Comparison of ENCODE assay signal across 1 cellular context in the genomic region with DNA sequence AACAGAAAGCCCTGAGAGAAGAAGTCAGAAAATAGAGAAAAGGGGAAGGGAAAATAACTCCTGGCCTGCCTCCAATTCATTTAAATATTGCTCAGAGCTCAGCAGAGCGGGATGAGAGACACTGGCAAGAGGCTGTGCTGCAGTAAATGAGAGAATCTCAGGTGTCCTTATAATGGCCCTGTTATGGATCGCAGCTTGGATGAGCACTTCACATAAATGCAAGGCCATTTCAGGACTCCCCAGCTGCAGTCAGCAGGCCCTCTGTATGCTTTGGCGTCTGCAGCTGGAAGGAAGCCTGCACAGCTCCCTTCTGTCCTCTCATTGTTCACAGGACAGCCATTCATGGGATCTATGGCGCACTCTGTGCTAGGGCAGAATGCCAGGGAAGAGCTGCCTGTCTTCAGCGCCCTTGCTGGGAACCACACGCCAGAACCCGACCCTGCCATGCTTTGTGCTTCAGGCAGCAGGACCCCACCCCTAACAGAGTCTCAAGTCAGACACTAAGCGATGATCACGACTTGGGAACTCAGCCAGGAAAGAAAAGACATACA.
TF ChIP-seq lines count a peak whose summit lies in the region.

No MANE protein-coding gene starts in this region.

TF ChIP-seq in HEK293, 187 proteins besides CTCF, POLR2A, EP300 and RAD21 (continued from another document):
- peak; percentile 35; the same call in 1 of the 2 replicates for TF ChIP-seq IKZF3 (tag by site-specific recombination; IDR thresholded peaks at IDR 0.05)
- TF ChIP-seq, protein P1, sequence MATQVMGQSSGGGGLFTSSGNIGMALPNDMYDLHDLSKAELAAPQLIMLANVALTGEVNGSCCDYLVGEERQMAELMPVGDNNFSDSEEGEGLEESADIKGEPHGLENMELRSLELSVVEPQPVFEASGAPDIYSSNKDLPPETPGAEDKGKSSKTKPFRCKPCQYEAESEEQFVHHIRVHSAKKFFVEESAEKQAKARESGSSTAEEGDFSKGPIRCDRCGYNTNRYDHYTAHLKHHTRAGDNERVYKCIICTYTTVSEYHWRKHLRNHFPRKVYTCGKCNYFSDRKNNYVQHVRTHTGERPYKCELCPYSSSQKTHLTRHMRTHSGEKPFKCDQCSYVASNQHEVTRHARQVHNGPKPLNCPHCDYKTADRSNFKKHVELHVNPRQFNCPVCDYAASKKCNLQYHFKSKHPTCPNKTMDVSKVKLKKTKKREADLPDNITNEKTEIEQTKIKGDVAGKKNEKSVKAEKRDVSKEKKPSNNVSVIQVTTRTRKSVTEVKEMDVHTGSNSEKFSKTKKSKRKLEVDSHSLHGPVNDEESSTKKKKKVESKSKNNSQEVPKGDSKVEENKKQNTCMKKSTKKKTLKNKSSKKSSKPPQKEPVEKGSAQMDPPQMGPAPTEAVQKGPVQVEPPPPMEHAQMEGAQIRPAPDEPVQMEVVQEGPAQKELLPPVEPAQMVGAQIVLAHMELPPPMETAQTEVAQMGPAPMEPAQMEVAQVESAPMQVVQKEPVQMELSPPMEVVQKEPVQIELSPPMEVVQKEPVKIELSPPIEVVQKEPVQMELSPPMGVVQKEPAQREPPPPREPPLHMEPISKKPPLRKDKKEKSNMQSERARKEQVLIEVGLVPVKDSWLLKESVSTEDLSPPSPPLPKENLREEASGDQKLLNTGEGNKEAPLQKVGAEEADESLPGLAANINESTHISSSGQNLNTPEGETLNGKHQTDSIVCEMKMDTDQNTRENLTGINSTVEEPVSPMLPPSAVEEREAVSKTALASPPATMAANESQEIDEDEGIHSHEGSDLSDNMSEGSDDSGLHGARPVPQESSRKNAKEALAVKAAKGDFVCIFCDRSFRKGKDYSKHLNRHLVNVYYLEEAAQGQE (tag by site-specific recombination; IDR thresholded peaks at IDR 0.05): no peak
- TF ChIP-seq ZNF266 (tag by site-specific recombination; IDR thresholded peaks at IDR 0.05; ENCODE audit: low read depth): no peak
- TF ChIP-seq ZNF23 (tag by site-specific recombination; IDR thresholded peaks at IDR 0.05; ENCODE audit: borderline replicate concordance): no peak
- TF ChIP-seq, protein P2, sequence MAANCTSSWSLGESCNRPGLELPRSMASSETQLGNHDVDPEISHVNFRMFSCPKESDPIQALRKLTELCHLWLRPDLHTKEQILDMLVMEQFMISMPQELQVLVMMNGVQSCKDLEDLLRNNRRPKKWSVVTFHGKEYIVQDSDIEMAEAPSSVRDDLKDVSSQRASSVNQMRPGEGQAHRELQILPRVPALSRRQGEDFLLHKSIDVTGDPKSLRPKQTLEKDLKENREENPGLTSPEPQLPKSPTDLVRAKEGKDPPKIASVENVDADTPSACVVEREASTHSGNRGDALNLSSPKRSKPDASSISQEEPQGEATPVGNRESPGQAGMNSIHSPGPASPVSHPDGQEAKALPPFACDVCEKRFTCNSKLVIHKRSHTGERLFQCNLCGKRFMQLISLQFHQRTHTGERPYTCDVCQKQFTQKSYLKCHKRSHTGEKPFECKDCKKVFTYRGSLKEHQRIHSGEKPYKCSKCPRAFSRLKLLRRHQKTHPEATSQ (tag by site-specific recombination; IDR thresholded peaks at IDR 0.05): no peak
- TF ChIP-seq ZNF747 (tag by site-specific recombination; IDR thresholded peaks at IDR 0.05): no peak
- TF ChIP-seq ZNF280D (tag by site-specific recombination; IDR thresholded peaks at IDR 0.05): no peak
- TF ChIP-seq, protein P3, sequence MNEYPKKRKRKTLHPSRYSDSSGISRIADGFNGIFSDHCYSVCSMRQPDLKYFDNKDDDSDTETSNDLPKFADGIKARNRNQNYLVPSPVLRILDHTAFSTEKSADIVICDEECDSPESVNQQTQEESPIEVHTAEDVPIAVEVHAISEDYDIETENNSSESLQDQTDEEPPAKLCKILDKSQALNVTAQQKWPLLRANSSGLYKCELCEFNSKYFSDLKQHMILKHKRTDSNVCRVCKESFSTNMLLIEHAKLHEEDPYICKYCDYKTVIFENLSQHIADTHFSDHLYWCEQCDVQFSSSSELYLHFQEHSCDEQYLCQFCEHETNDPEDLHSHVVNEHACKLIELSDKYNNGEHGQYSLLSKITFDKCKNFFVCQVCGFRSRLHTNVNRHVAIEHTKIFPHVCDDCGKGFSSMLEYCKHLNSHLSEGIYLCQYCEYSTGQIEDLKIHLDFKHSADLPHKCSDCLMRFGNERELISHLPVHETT (tag by site-specific recombination; IDR thresholded peaks at IDR 0.05): no peak
- no peak for TF ChIP-seq ZNF324 (tag by site-specific recombination; IDR thresholded peaks at IDR 0.05)
- TF ChIP-seq ZNF837 (tag by site-specific recombination; IDR thresholded peaks at IDR 0.05): no peak
- TF ChIP-seq ZNF529 (tag by site-specific recombination; IDR thresholded peaks at IDR 0.05; ENCODE audit: insufficient replicate concordance): no peak
- no peak for TF ChIP-seq ZNF561 (tag by site-specific recombination; IDR thresholded peaks at IDR 0.05; ENCODE audit: borderline replicate concordance)
- no peak for TF ChIP-seq ZNF473 (tag by site-specific recombination; IDR thresholded peaks at IDR 0.05)
- TF ChIP-seq, protein P4, sequence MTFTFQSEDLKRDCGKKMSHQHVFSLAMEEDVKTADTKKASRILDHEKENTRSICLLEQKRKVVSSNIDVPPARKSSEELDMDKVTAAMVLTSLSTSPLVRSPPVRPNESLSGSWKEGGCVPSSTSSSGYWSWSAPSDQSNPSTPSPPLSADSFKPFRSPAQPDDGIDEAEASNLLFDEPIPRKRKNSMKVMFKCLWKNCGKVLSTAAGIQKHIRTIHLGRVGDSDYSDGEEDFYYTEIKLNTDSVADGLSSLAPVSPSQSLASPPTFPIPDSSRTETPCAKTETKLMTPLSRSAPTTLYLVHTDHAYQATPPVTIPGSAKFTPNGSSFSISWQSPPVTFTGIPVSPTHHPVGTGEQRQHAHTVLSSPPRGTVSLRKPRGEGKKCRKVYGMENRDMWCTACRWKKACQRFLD (tag by site-specific recombination; IDR thresholded peaks at IDR 0.05): no peak
- no peak for TF ChIP-seq HOXC10 (CRISPR knock-in tag; IDR thresholded peaks at IDR 0.05)
- TF ChIP-seq ZBTB21 (tag by site-specific recombination; IDR thresholded peaks at IDR 0.05): no peak
- no peak for TF ChIP-seq OSR2 (tag by site-specific recombination; IDR thresholded peaks at IDR 0.05)
- peak; percentile 64 for TF ChIP-seq YY1 (tag by site-specific recombination; IDR thresholded peaks at IDR 0.05)
- TF ChIP-seq ZNF211 (tag by site-specific recombination; IDR thresholded peaks at IDR 0.05; ENCODE audit: low read depth): no peak
- no peak for TF ChIP-seq ZNF48 (tag by site-specific recombination; IDR thresholded peaks at IDR 0.05)
- TF ChIP-seq TRIM28 (IDR thresholded peaks at IDR 0.05; ENCODE audit: borderline replicate concordance, low read length): 0 out of 2 replicates have a peak, but pooled peaks have one; percentile 47
- TF ChIP-seq GFI1B (tag by site-specific recombination; IDR thresholded peaks at IDR 0.05): no peak
- no peak for TF ChIP-seq ZNF423 (tag by site-specific recombination; IDR thresholded peaks at IDR 0.05)
- no peak for TF ChIP-seq ZBTB7A (tag by site-specific recombination; IDR thresholded peaks at IDR 0.05; ENCODE audit: low read depth)
- TF ChIP-seq ZNF600 (tag by site-specific recombination; IDR thresholded peaks at IDR 0.05): peak; percentile 100
